Comparison of ENCODE assay signal across 18 cellular contexts in the genomic region with DNA sequence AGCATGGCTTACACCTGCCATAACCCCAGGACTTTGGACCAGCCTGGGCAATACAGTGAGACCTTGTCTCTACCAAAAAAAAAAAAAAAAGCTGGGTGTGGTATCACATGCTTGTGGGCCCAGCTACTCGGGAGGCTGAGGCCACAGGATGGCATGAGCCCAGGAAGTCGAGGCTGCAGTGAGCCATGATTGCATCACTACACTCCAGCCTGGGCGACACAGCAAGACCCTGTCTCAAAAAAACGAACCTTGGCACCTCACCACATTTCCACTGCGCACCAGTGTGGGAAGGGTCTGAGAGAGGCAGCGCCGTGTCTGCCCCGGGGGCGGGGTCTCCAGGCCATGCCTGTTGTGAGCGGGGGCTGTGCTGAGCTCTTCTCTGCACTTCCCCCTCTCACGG. TPM values are rescaled to one million over a fixed set of nuclear protein-coding genes. Genes with fewer than 3 reads are reported as not detected.
A peak's percentile ranks its signal among the peaks of the same experiment; 100 is the strongest.
DNase-seq lines count a peak whose midpoint lies in the region; ATAC-seq lines count a peak whose summit lies in the region.
"Had no signal": no experiment of that assay in that cellular context is flagged by ENCODE, and none has a peak within 500 bp of the region (broad histone marks: within the 10 kb centered on the region; RNA-seq: fewer than 3 reads in every experiment).

No MANE protein-coding gene starts in this region.

- H3K27ac Mint-ChIP-seq in activated CD4-positive, alpha-beta memory T cell treated with anti-CD3 and anti-CD28 coated beads for 36 hours = peak overlapping the region; percentile 66
- H3K27ac Mint-ChIP-seq: HFFc6, nephron had no signal

- peaks cover 23% of the 10 kb centered on the region for H3K36me3 Mint-ChIP-seq in activated CD4-positive, alpha-beta memory T cell treated with anti-CD3 and anti-CD28 coated beads for 36 hours

- CTCF ChIA-PET in activated CD4-positive, alpha-beta memory T cell treated with anti-CD3 and anti-CD28 coated beads for 36 hours (lab: Charles Lee) = no interaction called here

- no peaks in the 10 kb centered on the region for H3K27me3 Mint-ChIP-seq in activated CD4-positive, alpha-beta memory T cell treated with anti-CD3 and anti-CD28 coated beads for 36 hours

- H3K4me3 Mint-ChIP-seq in activated CD4-positive, alpha-beta memory T cell treated with anti-CD3 and anti-CD28 coated beads for 36 hours = no peak overlapping the region
- H3K4me3 Mint-ChIP-seq: HFFc6, nephron, WTC11 had no signal

- H3K4me3 ChIP-seq in BLaER1 = no peak overlapping the region
- H3K4me3 ChIP-seq: heart right ventricle, SK-N-MC had no signal

- in situ Hi-C loops in ACHN (cut with HindIII; ENCODE audit: low pct_ligation_motif_present, low pct_unique_long_range_greater_than_20kb, low sequenced_read_pairs) = no loop called here

- H3K9ac ChIP-seq in BLaER1 = no peak overlapping the region

- H3K4me2 ChIP-seq in BLaER1 = peak overlapping the region; percentile 99

- no peak overlapping the region for H3K27ac ChIP-seq in BLaER1
- no peak overlapping the region for H3K27ac ChIP-seq in caudate nucleus (ENCODE audit: low read depth, low read length)
- H3K27ac ChIP-seq: heart right ventricle, SK-N-MC had no signal

- POLR2A ChIA-PET in activated CD4-positive, alpha-beta memory T cell treated with anti-CD3 and anti-CD28 coated beads for 36 hours (lab: Charles Lee) = no interaction called here

- peaks cover 92% of the 10 kb centered on the region for H4K20me1 ChIP-seq in BLaER1

- no peaks in the 10 kb centered on the region for H3K9me3 Mint-ChIP-seq in activated CD4-positive, alpha-beta memory T cell treated with anti-CD3 and anti-CD28 coated beads for 36 hours
- H3K9me3 Mint-ChIP-seq: HFFc6, nephron, WTC11 had no signal

- H3K4me1 Mint-ChIP-seq in activated CD4-positive, alpha-beta memory T cell treated with anti-CD3 and anti-CD28 coated beads for 36 hours (ENCODE audit: low read depth) = peaks cover 62% of the 10 kb centered on the region

- peaks cover 73% of the 10 kb centered on the region for H3K36me3 ChIP-seq in BLaER1

- ATAC-seq in HG03442 (IDR thresholded peaks at IDR 0.05; ENCODE audit: unreplicated experiment) = no peak
- ATAC-seq: heart right ventricle, WTC11 had no signal

- intact Hi-C loops in activated CD4-positive, alpha-beta memory T cell treated with anti-CD3 and anti-CD28 coated beads for 36 hours (cut with micrococcal nuclease) = loop anchor here (10.0 kb wide), 2 partner anchors 115 to 285 kb away; partner anchors contain the start of genes APRT and ZNF778

- DNase-seq in EH (ENCODE audit: low read depth) = peak; percentile 13
- DNase-seq in activated CD4-positive, alpha-beta memory T cell treated with anti-CD3 and anti-CD28 coated beads for 36 hours = peak; percentile 37
- DNase-seq in kidney tubule cell (ENCODE audit: low spot score) = peak; percentile 18
- no peak for DNase-seq in ACHN
- DNase-seq in caudate nucleus (lab: John Stamatoyannopoulos, UW) = no peak
- no peak for DNase-seq in NCI-H2029 (lab: John Stamatoyannopoulos, UW)
- DNase-seq: activated effector memory CD4-positive, alpha-beta T cell treated with anti-CD3 and anti-CD28 coated beads, Interleukin-2, amount 50 U/mL, for 16 hours; central memory CD4-positive, alpha-beta T cell; heart right ventricle; HFFc6; NCI-H2171; stimulated activated CD4-positive, alpha-beta T cell treated with anti-CD3 and anti-CD28 coated beads, Interleukin-4, amount 100 ng/mL, for 1 hour; stimulated activated naive CD4-positive, alpha-beta T cell had no signal

- H3K27me3 ChIP-seq in BLaER1 = no peaks in the 10 kb centered on the region
- H3K27me3 ChIP-seq: heart right ventricle had no signal

- H3K4me1 ChIP-seq in BLaER1 = peaks cover 99% of the 10 kb centered on the region

- H3K9me3 ChIP-seq in BLaER1 = no peaks in the 10 kb centered on the region
- H3K9me3 ChIP-seq: heart right ventricle had no signal

RNA-seq across cellular contexts. Expression of gene ACSF3, which starts 6.3 kb away (rescaled TPM):
- 10 to 100 TPM; 36.1 to 37.3 TPM for total RNA-seq in activated CD4-positive, alpha-beta memory T cell treated with anti-CD3 and anti-CD28 coated beads for 36 hours

Comparison
In these comparisons a context has a peak if more than half of its experiments do, and no peak if none do; other contexts are left out.
1. DNase-seq: peak in EH (single experiment), activated CD4-positive, alpha-beta memory T cell treated with anti-CD3 and anti-CD28 coated beads for 36 hours (single experiment) and kidney tubule cell (single experiment); none in ACHN (single experiment), caudate nucleus (0 of 61) and NCI-H2029 (single experiment).